In the genomic region with DNA sequence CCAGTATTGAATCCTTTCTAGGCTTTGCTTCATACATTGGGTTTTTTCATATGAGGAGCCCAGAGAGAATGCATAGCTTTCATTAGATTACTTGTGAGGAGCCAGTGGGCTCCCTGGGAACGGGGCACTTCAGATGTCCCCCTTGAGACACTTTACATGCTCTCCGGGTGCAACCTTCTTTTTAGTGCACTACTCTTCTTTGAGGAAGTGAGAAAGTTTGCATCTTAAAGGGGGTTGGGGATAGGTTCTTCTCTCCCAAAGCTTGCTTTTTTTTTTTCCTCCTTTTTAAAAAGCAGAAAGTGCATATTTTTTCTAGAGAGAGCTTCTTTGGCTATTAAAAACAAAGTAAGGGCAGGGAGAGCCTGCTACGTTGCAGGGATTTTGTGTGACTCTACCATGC, we compare ENCODE assay signal across 11 cellular contexts. TPM values are rescaled to one million over a fixed set of nuclear protein-coding genes. Genes with fewer than 3 reads are reported as not detected.
A peak's percentile ranks its signal among the peaks of the same experiment; 100 is the strongest.
DNase-seq lines count a peak whose midpoint lies in the region; ATAC-seq and TF ChIP-seq lines count a peak whose summit lies in the region.
"Had no signal": no experiment of that assay in that cellular context is flagged by ENCODE, and none has a peak within 500 bp of the region (broad histone marks: within the 10 kb centered on the region; RNA-seq: fewer than 3 reads in every experiment).

No MANE protein-coding gene starts in this region.

- no peaks in the 10 kb centered on the region for H3K9me3 ChIP-seq in gastrocnemius medialis
- no peaks in the 10 kb centered on the region for H3K9me3 ChIP-seq in esophagus squamous epithelium
- H3K9me3 ChIP-seq: A549 had no signal

- H3K36me3 ChIP-seq in gastrocnemius medialis (no peaks in the 10 kb centered on the region), esophagus squamous epithelium (peaks cover 0 to 2% (median 0%) of the 10 kb centered on the region in 3 donors)

- H3K27ac ChIP-seq in gastrocnemius medialis (peak overlapping the region; percentile 92 to 99 (median 96)), esophagus squamous epithelium (peak overlapping the region in 1 of 4 donors; percentile 8)
- H3K27ac ChIP-seq: A549 had no signal

- no peaks in the 10 kb centered on the region for H3K9me3 Mint-ChIP-seq in activated T-helper 17 cell treated with anti-CD3 and anti-CD28 coated beads, Interleukin-2, amount 50 U/mL, for 72 hours

- in situ Hi-C loops in gastrocnemius medialis (cut with MboI; ENCODE audit: low sequenced_read_pairs in 4 of 4): no loop called here

- H3K4me3 ChIP-seq in gastrocnemius medialis (peak overlapping the region in 3 of 4 donors; percentile 5 to 91 (median 27)), esophagus squamous epithelium (no peak overlapping the region)
- H3K4me3 ChIP-seq: A549 had no signal

- H3K4me1 ChIP-seq in gastrocnemius medialis (peaks cover 64 to 80% of the 10 kb centered on the region in 2 donors), esophagus squamous epithelium (peaks cover 7 to 61% (median 16%) of the 10 kb centered on the region in 3 donors)

- peaks cover 23% of the 10 kb centered on the region for H3K36me3 Mint-ChIP-seq in activated T-helper 17 cell treated with anti-CD3 and anti-CD28 coated beads, Interleukin-2, amount 50 U/mL, for 72 hours (ENCODE audit: low read depth)

- H3K4me3 Mint-ChIP-seq in activated T-helper 17 cell treated with anti-CD3 and anti-CD28 coated beads, Interleukin-2, amount 50 U/mL, for 72 hours: no peak overlapping the region

- H3K4me1 Mint-ChIP-seq in activated T-helper 17 cell treated with anti-CD3 and anti-CD28 coated beads, Interleukin-2, amount 50 U/mL, for 72 hours: peaks cover 32% of the 10 kb centered on the region

- no peak overlapping the region for H3K27ac Mint-ChIP-seq in activated T-helper 17 cell treated with anti-CD3 and anti-CD28 coated beads, Interleukin-2, amount 50 U/mL, for 72 hours

- TF ChIP-seq CTCF in gastrocnemius medialis (IDR thresholded peaks at IDR 0.05 in 4 of 5, conservative IDR thresholded peaks at IDR 0.05 in 1 of 5): no peak
- no peak for TF ChIP-seq CTCF in esophagus squamous epithelium (IDR thresholded peaks at IDR 0.05)

- TF ChIP-seq POLR2A in gastrocnemius medialis (IDR thresholded peaks at IDR 0.05) (no peak), esophagus squamous epithelium (IDR thresholded peaks at IDR 0.05) (no peak)

- ATAC-seq in GM21786 (IDR thresholded peaks at IDR 0.05; ENCODE audit: unreplicated experiment): peak; percentile 47
- peak; percentile 44 for ATAC-seq in HG03575 (IDR thresholded peaks at IDR 0.05; ENCODE audit: extremely low read depth, insufficient number of reproducible peaks, low FRiP score, unreplicated experiment)
- no peak for ATAC-seq in gastrocnemius medialis
- no peak for ATAC-seq in activated T-helper 17 cell treated with anti-CD3 and anti-CD28 coated beads, Interleukin-2, amount 50 U/mL, for 72 hours (replicated peaks)
- ATAC-seq: A549 had no signal

- H3K27me3 ChIP-seq in gastrocnemius medialis (no peaks in the 10 kb centered on the region), esophagus squamous epithelium (no peaks in the 10 kb centered on the region)

- 68 to 71% methylated on average over 3 of the region's 3 CpGs for WGBS in esophagus squamous epithelium, 2 donors

- H3K27me3 Mint-ChIP-seq in activated T-helper 17 cell treated with anti-CD3 and anti-CD28 coated beads, Interleukin-2, amount 50 U/mL, for 72 hours: no peaks in the 10 kb centered on the region

- intact Hi-C loops in gastrocnemius medialis (cut with DNase I; ENCODE audit: low total_unique reads) (no loop called here), esophagus squamous epithelium (cut with DNase I) (no loop called here)

- DNase-seq in SIG-M5 treated with dmso at 0.1 percent for 504 hours (lab: John Stamatoyannopoulos, UW; ENCODE audit: unreplicated experiment): peak; percentile 55
- no peak for DNase-seq in SIG-M5 (lab: John Stamatoyannopoulos, UW)
- no peak for DNase-seq in gastrocnemius medialis
- DNase-seq in retina: no peak
- DNase-seq in esophagus squamous epithelium (lab: John Stamatoyannopoulos, UW): no peak
- DNase-seq: hypothalamus, NCI-H2171 treated with DMSO at 0.1 percent for 48 hours had no signal

RNA-seq across cellular contexts. Expression of gene HADH, which starts 4.3 kb away (rescaled TPM):
- total RNA-seq in gastrocnemius medialis (100 to 1,000 TPM in 2 of 4 donors, 10 to 100 TPM in 2; 78.0 to 137 (median 105) TPM), esophagus squamous epithelium (10 to 100 TPM; 26.8 to 46.5 (median 38.1) TPM)
- 10 to 100 TPM; 26.8 to 36.5 TPM for total RNA-seq in activated T-helper 17 cell treated with anti-CD3 and anti-CD28 coated beads, Interleukin-2, amount 50 U/mL, for 72 hours

Comparison
In these comparisons a context has a peak if more than half of its experiments do, and no peak if none do; other contexts are left out.
1. ATAC-seq: peak in GM21786 (single experiment) and HG03575 (single experiment); none in gastrocnemius medialis (0 of 2) and activated T-helper 17 cell treated with anti-CD3 and anti-CD28 coated beads, Interleukin-2, amount 50 U/mL, for 72 hours (single experiment).
2. H3K4me3 ChIP-seq: peak in gastrocnemius medialis (3 of 4); none in esophagus squamous epithelium (0 of 4).